21 cellular contexts compared by ENCODE assay signal in the genomic region with DNA sequence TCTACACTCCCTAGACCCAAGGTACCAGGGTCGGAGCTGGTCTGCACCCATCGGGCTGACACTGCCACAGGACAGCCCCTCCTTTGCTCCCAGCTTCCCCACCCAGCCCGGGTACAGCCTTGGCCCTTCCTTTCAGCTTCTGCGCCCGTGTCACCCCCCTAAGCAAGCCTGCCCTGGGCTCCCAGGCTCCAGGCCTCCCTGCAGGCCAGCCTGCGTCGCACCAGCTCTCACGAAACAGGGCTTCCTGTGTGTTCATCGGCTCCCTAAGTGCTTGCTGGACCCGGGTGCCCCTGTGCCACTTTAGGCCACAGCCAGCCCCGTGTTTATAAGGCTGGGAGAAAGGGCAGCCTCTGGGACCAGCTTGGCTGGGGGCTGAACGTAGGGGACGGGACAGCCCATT. TPM values are rescaled to one million over a fixed set of nuclear protein-coding genes. Genes with fewer than 3 reads are reported as not detected.
"Had no signal": no experiment of that assay in that cellular context is flagged by ENCODE, and none has a peak within 500 bp of the region (broad histone marks: within the 10 kb centered on the region; RNA-seq: fewer than 3 reads in every experiment).

No MANE protein-coding gene starts in this region.

- H3K36me3 ChIP-seq: ascending aorta, vagina had no signal

- H3K9me3 ChIP-seq: ascending aorta, vagina had no signal

- H3K27ac ChIP-seq: ascending aorta, vagina had no signal

- DNase-seq: activated B cell treated with CpG ODN at 0.5 μM for 24 hours; activated CD4-positive, alpha-beta T cell treated with anti-CD3 and anti-CD28 coated beads for 36 hours; activated CD4-positive, alpha-beta T cell treated with anti-CD3 and anti-CD28 coated beads, Interleukin-2, amount 50 U/mL, for 4 hours; activated CD8-positive, alpha-beta memory T cell treated with anti-CD3 and anti-CD28 coated beads for 24 hours; activated CD8-positive, alpha-beta memory T cell treated with anti-CD3 and anti-CD28 coated beads, Interleukin-2, amount 50 U/mL, for 4 hours; activated T-cell treated with anti-CD3 and anti-CD28 coated beads, Interleukin-2, amount 50 U/mL, for 24 hours; endodermal cell; kidney; natural killer cell; stimulated activated CD4-positive, alpha-beta T cell treated with anti-CD3 and anti-CD28 coated beads, Interleukin-4, amount 100 ng/mL, for 24 hours; stimulated activated naive CD4-positive, alpha-beta T cell treated with Interleukin-2 at 50 U/mL for 16 hours; T1000; trophoblast cell had no signal

- H3K4me3 ChIP-seq: ascending aorta, coronary artery, lung, vagina had no signal

- H3K27me3 ChIP-seq: ascending aorta, vagina had no signal

RNA-seq across cellular contexts. Expression of a gene that starts 21.1 kb away (rescaled TPM):
- total RNA-seq: activated B cell treated with CpG ODN at 0.5 μM for 24 hours; activated naive CD4-positive, alpha-beta T cell treated with anti-CD3 and anti-CD28 coated beads, Interleukin-2, amount 50 U/mL, for 72 hours; activated T-helper 17 cell treated with anti-CD3 and anti-CD28 coated beads, Interleukin-2, amount 50 U/mL, for 72 hours; endodermal cell; left lobe of liver; mesenteric fat pad; natural killer cell had no signal
